1 cellular context compared by ENCODE assay signal in genomic region chr5:32017638-32018429, GRCh38.
TF ChIP-seq lines count a peak whose summit lies in the region.

No MANE protein-coding gene starts in this region.

TF ChIP-seq in SK-N-SH, 30 proteins besides CTCF, POLR2A, EP300 and RAD21 (continued from another document):
- TF ChIP-seq, protein P1, sequence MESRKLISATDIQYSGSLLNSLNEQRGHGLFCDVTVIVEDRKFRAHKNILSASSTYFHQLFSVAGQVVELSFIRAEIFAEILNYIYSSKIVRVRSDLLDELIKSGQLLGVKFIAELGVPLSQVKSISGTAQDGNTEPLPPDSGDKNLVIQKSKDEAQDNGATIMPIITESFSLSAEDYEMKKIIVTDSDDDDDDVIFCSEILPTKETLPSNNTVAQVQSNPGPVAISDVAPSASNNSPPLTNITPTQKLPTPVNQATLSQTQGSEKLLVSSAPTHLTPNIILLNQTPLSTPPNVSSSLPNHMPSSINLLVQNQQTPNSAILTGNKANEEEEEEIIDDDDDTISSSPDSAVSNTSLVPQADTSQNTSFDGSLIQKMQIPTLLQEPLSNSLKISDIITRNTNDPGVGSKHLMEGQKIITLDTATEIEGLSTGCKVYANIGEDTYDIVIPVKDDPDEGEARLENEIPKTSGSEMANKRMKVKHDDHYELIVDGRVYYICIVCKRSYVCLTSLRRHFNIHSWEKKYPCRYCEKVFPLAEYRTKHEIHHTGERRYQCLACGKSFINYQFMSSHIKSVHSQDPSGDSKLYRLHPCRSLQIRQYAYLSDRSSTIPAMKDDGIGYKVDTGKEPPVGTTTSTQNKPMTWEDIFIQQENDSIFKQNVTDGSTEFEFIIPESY (IDR thresholded peaks at IDR 0.05; ENCODE audit: borderline replicate concordance, low read depth) = no peak
